Comparison of ENCODE assay signal across 12 cellular contexts in genomic region chr22:39292002-39292401, GRCh38. TPM values are rescaled to one million over a fixed set of nuclear protein-coding genes. Genes with fewer than 3 reads are reported as not detected.
DNase-seq lines count a peak whose midpoint lies in the region; ATAC-seq and TF ChIP-seq lines count a peak whose summit lies in the region.
"Had no signal": no experiment of that assay in that cellular context is flagged by ENCODE, and none has a peak within 500 bp of the region (broad histone marks: within the 10 kb centered on the region; RNA-seq: fewer than 3 reads in every experiment).

No MANE protein-coding gene starts in this region.

- H3K27ac Mint-ChIP-seq in dendritic cell treated with granulocyte-macrophage colony-stimulating factor and Interleukin-4, amounts not matched to agents 40 ng/mL and 50 ng/mL, for 4 days: peak overlapping the region; percentile 99
- H3K27ac Mint-ChIP-seq in neural progenitor cell: no peak overlapping the region
- H3K27ac Mint-ChIP-seq: T-helper 1 cell treated with Interleukin-12 subunit alpha and Interleukin-12 subunit beta and Interleukin-4 antibody, amounts not matched to agents 30 μg/mL and 1 μg/mL, for 36 hours had no signal

- peak overlapping the region; percentile 100 for H2AK5ac ChIP-seq in mesenchymal stem cell (ENCODE audit: low read length, severe bottlenecking)

- peaks cover 90% of the 10 kb centered on the region for H3K4me1 Mint-ChIP-seq in dendritic cell treated with granulocyte-macrophage colony-stimulating factor and Interleukin-4, amounts not matched to agents 40 ng/mL and 50 ng/mL, for 4 days (ENCODE audit: low read depth)
- peaks cover 38% of the 10 kb centered on the region for H3K4me1 Mint-ChIP-seq in neural progenitor cell

- 91% methylated on average over 21 of the region's 21 CpGs for WGBS in mesenchymal stem cell
- 54 to 59% methylated on average over 15 to 21 of the region's 21 CpGs for WGBS in testis, 2 donors

- H3K4me3 ChIP-seq in HUES48 (ENCODE audit: low read depth, low read length): no peak overlapping the region
- H3K4me3 ChIP-seq in mesenchymal stem cell (ENCODE audit: insufficient read depth in 1 of 2, low read depth in 1 of 2, low read length in 2 of 2): peak overlapping the region in 1 of 2 experiments; percentile 3
- no peak overlapping the region for H3K4me3 ChIP-seq in testis
- no peak overlapping the region for H3K4me3 ChIP-seq in neural progenitor cell

- ATAC-seq in activated CD4-positive, CD25-positive, alpha-beta regulatory T cell treated with anti-CD3 and anti-CD28 coated beads, Interleukin-2, amount 50 U/mL, for 24 hours: no peak

- peak overlapping the region; percentile 68 for H3K27ac ChIP-seq in HUES48 (ENCODE audit: low read depth, low read length)
- H3K27ac ChIP-seq in mesenchymal stem cell (ENCODE audit: low read length, poor library complexity, severe bottlenecking): peak overlapping the region; percentile 94
- peak overlapping the region; percentile 46 to 70 for H3K27ac ChIP-seq in testis
- H3K27ac ChIP-seq in neural progenitor cell: no peak overlapping the region

- peaks cover 20% of the 10 kb centered on the region for H3F3A ChIP-seq in neural progenitor cell (ENCODE audit: low read depth)

- peak overlapping the region in 1 of 2 experiments; percentile 53 for H3K4ac ChIP-seq in mesenchymal stem cell (ENCODE audit: low read depth in 1 of 2, low read length in 2 of 2)

- H3K79me1 ChIP-seq in mesenchymal stem cell (replicated peaks; ENCODE audit: low read length, poor library complexity, severe bottlenecking): no peaks in the 10 kb centered on the region

- peak overlapping the region; percentile 93 for H2BK5ac ChIP-seq in mesenchymal stem cell (ENCODE audit: low read depth, low read length, poor library complexity, severe bottlenecking)

- DNase-seq in mesenchymal stem cell (no peak), testis (peak; percentile 74), NCI-H748 (lab: John Stamatoyannopoulos, UW; ENCODE audit: unreplicated experiment) (no peak), NCI-H1436 (lab: John Stamatoyannopoulos, UW) (no peak), neural progenitor cell (ENCODE audit: low spot score) (no peak)
- DNase-seq: activated CD8-positive, alpha-beta memory T cell treated with anti-CD3 and anti-CD28 coated beads, Interleukin-2, amount 50 U/mL, for 48 hours; DMS 273 treated with DMSO at 0.1 percent for 48 hours had no signal

- H2BK12ac ChIP-seq in mesenchymal stem cell (ENCODE audit: low read length in 2 of 2): peak overlapping the region; percentile 45 to 97

- peak overlapping the region; percentile 76 for H2BK120ac ChIP-seq in mesenchymal stem cell (ENCODE audit: low read depth, low read length)

- H3K27me3 ChIP-seq in HUES48 (ENCODE audit: control insufficient read depth, insufficient read depth, low read length): no peaks in the 10 kb centered on the region
- peaks cover 0 to 32% of the 10 kb centered on the region in 2 experiments for H3K27me3 ChIP-seq in mesenchymal stem cell (ENCODE audit: control insufficient read depth in 1 of 2, insufficient read depth in 1 of 2, low read length in 2 of 2)
- H3K27me3 ChIP-seq in testis: no peaks in the 10 kb centered on the region
- no peaks in the 10 kb centered on the region for H3K27me3 ChIP-seq in neural progenitor cell

- H3K23ac ChIP-seq in mesenchymal stem cell (ENCODE audit: low read length in 2 of 2): no peak overlapping the region

- H4K8ac ChIP-seq in mesenchymal stem cell (ENCODE audit: low read length): peak overlapping the region; percentile 35

- H3K79me2 ChIP-seq in neural progenitor cell (ENCODE audit: low read depth): no peaks in the 10 kb centered on the region

- no peak for TF ChIP-seq POLR2A in testis (IDR thresholded peaks at IDR 0.05)

- peak overlapping the region; percentile 44 to 85 for H3K18ac ChIP-seq in mesenchymal stem cell (ENCODE audit: low read depth in 1 of 2, low read length in 2 of 2)

- H3K27me3 Mint-ChIP-seq in dendritic cell treated with granulocyte-macrophage colony-stimulating factor and Interleukin-4, amounts not matched to agents 40 ng/mL and 50 ng/mL, for 4 days: peaks cover 5% of the 10 kb centered on the region
- H3K27me3 Mint-ChIP-seq in neural progenitor cell (ENCODE audit: insufficient read depth, low read depth): peaks cover 5% of the 10 kb centered on the region

- H2BK15ac ChIP-seq in mesenchymal stem cell (ENCODE audit: low read depth, poor library complexity, severe bottlenecking): peak overlapping the region; percentile 73

- TF ChIP-seq CTCF in testis (IDR thresholded peaks at IDR 0.05): no peak
- no peak for TF ChIP-seq CTCF in neural progenitor cell (IDR thresholded peaks at IDR 0.05)

- H3K36me3 Mint-ChIP-seq in dendritic cell treated with granulocyte-macrophage colony-stimulating factor and Interleukin-4, amounts not matched to agents 40 ng/mL and 50 ng/mL, for 4 days (ENCODE audit: low read depth): no peaks in the 10 kb centered on the region
- H3K36me3 Mint-ChIP-seq in neural progenitor cell: no peaks in the 10 kb centered on the region

- peak overlapping the region; percentile 70 for H3K4me3 Mint-ChIP-seq in dendritic cell treated with granulocyte-macrophage colony-stimulating factor and Interleukin-4, amounts not matched to agents 40 ng/mL and 50 ng/mL, for 4 days
- H3K4me3 Mint-ChIP-seq in neural progenitor cell: no peak overlapping the region
- H3K4me3 Mint-ChIP-seq: central memory CD8-positive, alpha-beta T cell; T-helper 1 cell treated with Interleukin-12 subunit alpha and Interleukin-12 subunit beta and Interleukin-4 antibody, amounts not matched to agents 30 μg/mL and 1 μg/mL, for 36 hours had no signal

- no peak overlapping the region for H3K4me2 ChIP-seq in mesenchymal stem cell (ENCODE audit: low read length, poor library complexity, severe bottlenecking)
- no peak overlapping the region for H3K4me2 ChIP-seq in neural progenitor cell

- H3K36me3 ChIP-seq in HUES48 (ENCODE audit: control insufficient read depth, insufficient read depth, low read length): no peaks in the 10 kb centered on the region
- H3K36me3 ChIP-seq in mesenchymal stem cell (ENCODE audit: control insufficient read depth in 1 of 2, insufficient read depth in 2 of 2, low read depth in 1 of 2, low read length in 2 of 2): no peaks in the 10 kb centered on the region
- H3K36me3 ChIP-seq in testis (ENCODE audit: low read depth, missing control alignments): no peaks in the 10 kb centered on the region
- H3K36me3 ChIP-seq in neural progenitor cell: no peaks in the 10 kb centered on the region

- H3K14ac ChIP-seq in mesenchymal stem cell (ENCODE audit: low read length in 2 of 2): no peak overlapping the region

- peaks cover 4% of the 10 kb centered on the region for H3K4me1 ChIP-seq in HUES48 (ENCODE audit: control insufficient read depth, insufficient read depth, low read length)
- peaks cover 60% of the 10 kb centered on the region for H3K4me1 ChIP-seq in mesenchymal stem cell (ENCODE audit: control insufficient read depth, insufficient read depth, low read depth, low read length)
- peaks cover 43% of the 10 kb centered on the region for H3K4me1 ChIP-seq in testis
- H3K4me1 ChIP-seq in neural progenitor cell: peaks cover 7% of the 10 kb centered on the region

- intact Hi-C loops in dendritic cell treated with granulocyte-macrophage colony-stimulating factor and Interleukin-4, amounts not matched to agents 40 ng/mL and 50 ng/mL, for 4 days (cut with micrococcal nuclease): no loop called here
- intact Hi-C loops in testis (cut with DNase I; ENCODE audit: low total_unique reads): no loop called here

- H3K9ac ChIP-seq in HUES48 (ENCODE audit: low read depth, low read length) (no peak overlapping the region), mesenchymal stem cell (ENCODE audit: low read length) (no peak overlapping the region), neural progenitor cell (no peak overlapping the region)

- H4K20me1 ChIP-seq in neural progenitor cell (ENCODE audit: low read depth): no peaks in the 10 kb centered on the region

- H3K9me3 ChIP-seq in HUES48 (ENCODE audit: control insufficient read depth, insufficient read depth, low read length) (no peaks in the 10 kb centered on the region), mesenchymal stem cell (ENCODE audit: control insufficient read depth, low read length) (no peaks in the 10 kb centered on the region), testis (no peaks in the 10 kb centered on the region), neural progenitor cell (ENCODE audit: low read depth) (no peaks in the 10 kb centered on the region)

- peak overlapping the region; percentile 90 for H4K91ac ChIP-seq in mesenchymal stem cell (ENCODE audit: low read length)

- no peak overlapping the region for H2AFZ ChIP-seq in mesenchymal stem cell (ENCODE audit: low read depth, low read length)
- H2AFZ ChIP-seq in neural progenitor cell (replicated peaks): no peak overlapping the region

- H3K9me3 Mint-ChIP-seq in dendritic cell treated with granulocyte-macrophage colony-stimulating factor and Interleukin-4, amounts not matched to agents 40 ng/mL and 50 ng/mL, for 4 days: no peaks in the 10 kb centered on the region
- H3K9me3 Mint-ChIP-seq in neural progenitor cell: no peaks in the 10 kb centered on the region
- H3K9me3 Mint-ChIP-seq: central memory CD8-positive, alpha-beta T cell; T-helper 1 cell treated with Interleukin-12 subunit alpha and Interleukin-12 subunit beta and Interleukin-4 antibody, amounts not matched to agents 30 μg/mL and 1 μg/mL, for 36 hours had no signal

RNA-seq across cellular contexts. Expression of gene RPL3, which starts 27.4 kb away (rescaled TPM):
- 1,826 TPM for polyA plus RNA-seq in mesenchymal stem cell (2013, experiment 1 of 2)
- 1,787 TPM for polyA plus RNA-seq in mesenchymal stem cell (2013, experiment 2 of 2)
- total RNA-seq in testis (1,000 to 10,000 TPM; 1,087 to 2,075 TPM), neural progenitor cell (ENCODE audit: low replicate concordance) (3,021 and 4,709 TPM in 2 replicates)
- 2,042 TPM for polyA plus RNA-seq in testis (ENCODE audit: insufficient read depth, low read depth, low replicate concordance)

RNA-seq across cellular contexts. Expression of gene PDGFB, which starts 47.2 kb away (rescaled TPM):
- 3.4 TPM for polyA plus RNA-seq in mesenchymal stem cell (2013, experiment 1 of 2)
- polyA plus RNA-seq in mesenchymal stem cell (2013, experiment 2 of 2): 3.6 TPM
- 10 to 100 TPM in 1 of 2 donors, 1 to 10 TPM in 1; 9.8 to 13.3 TPM for total RNA-seq in testis
- 7.7 TPM for polyA plus RNA-seq in testis (ENCODE audit: insufficient read depth, low read depth, low replicate concordance)
- total RNA-seq in neural progenitor cell (ENCODE audit: low replicate concordance): 0.15 and 0.65 TPM in 2 replicates

RNA-seq across cellular contexts. Expression of gene SYNGR1, which starts 57.8 kb away (rescaled TPM):
- polyA plus RNA-seq in mesenchymal stem cell (2013, experiment 1 of 2): 22.3 TPM
- 22.9 TPM for polyA plus RNA-seq in mesenchymal stem cell (2013, experiment 2 of 2)
- total RNA-seq in testis (10 to 100 TPM; 20.4 to 32.5 TPM), neural progenitor cell (ENCODE audit: low replicate concordance) (11.0 and 26.9 TPM in 2 replicates)
- polyA plus RNA-seq in testis (ENCODE audit: insufficient read depth, low read depth, low replicate concordance): 46.8 TPM
